In genomic region chr12:6294156-6294532, GRCh38 we compare ENCODE assay signal across 1 cellular context.
TF ChIP-seq lines count a peak whose summit lies in the region.

No MANE protein-coding gene starts in this region.

TF ChIP-seq in HepG2, 621 proteins besides CTCF, POLR2A, EP300 and RAD21:
- TF ChIP-seq PCBP2 (optimal IDR thresholded peaks at IDR 0.05; ENCODE audit: low read depth, low read length, poor library complexity, severe bottlenecking) (peak; percentile 59), ZNF710 (CRISPR knock-in tag; IDR thresholded peaks at IDR 0.05; ENCODE audit: borderline replicate concordance) (peak; percentile 79; the same call in 1 of the 2 replicates), SOX5 (CRISPR knock-in tag; IDR thresholded peaks at IDR 0.05; ENCODE audit: borderline replicate concordance) (no peak), ZNF30 (CRISPR knock-in tag; IDR thresholded peaks at IDR 0.05) (no peak), SNRNP70 (IDR thresholded peaks at IDR 0.05; ENCODE audit: low read depth, low read length) (no peak), ZNF512 (CRISPR knock-in tag; IDR thresholded peaks at IDR 0.05) (peak; percentile 60; the same call in 1 of the 2 replicates), ZNF121 (CRISPR knock-in tag; IDR thresholded peaks at IDR 0.05) (peak; percentile 98), ZMYM3 (CRISPR knock-in tag; IDR thresholded peaks at IDR 0.05) (peak; percentile 54; the same call in 1 of the 2 replicates)
